19 cellular contexts compared by ENCODE assay signal in the genomic region with DNA sequence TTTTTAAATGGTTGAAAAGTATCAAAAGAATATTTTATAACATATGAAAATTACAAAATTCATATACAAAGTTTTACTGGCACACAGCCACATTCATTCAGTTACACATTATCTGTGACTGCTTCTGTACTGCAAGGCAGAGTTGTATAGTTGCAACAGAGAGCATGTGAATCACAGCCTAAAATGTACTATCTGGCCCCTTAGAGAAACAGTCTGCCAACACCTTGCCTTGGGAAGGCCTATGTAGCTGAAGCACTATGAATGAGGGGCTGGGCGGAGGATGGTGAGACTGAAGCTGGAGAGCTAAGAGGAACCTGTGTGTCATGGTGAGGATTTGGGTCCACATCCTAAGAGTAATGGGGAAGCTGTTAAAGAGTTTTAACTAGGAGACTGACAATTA. TPM values are rescaled to one million over a fixed set of nuclear protein-coding genes. Genes with fewer than 3 reads are reported as not detected.
DNase-seq lines count a peak whose midpoint lies in the region; ATAC-seq, FAIRE-seq and TF ChIP-seq lines count a peak whose summit lies in the region.
"Had no signal": no experiment of that assay in that cellular context is flagged by ENCODE, and none has a peak within 500 bp of the region (broad histone marks: within the 10 kb centered on the region; RNA-seq: fewer than 3 reads in every experiment).

No MANE protein-coding gene starts in this region.

- H3K36me3 ChIP-seq in GM23248 (ENCODE audit: low read depth) (no peaks in the 10 kb centered on the region), lung (ENCODE audit: control insufficient read depth in 2 of 2, insufficient read depth in 2 of 2, low read length in 2 of 2) (peaks cover 2 to 3% of the 10 kb centered on the region in 2 donors)
- H3K36me3 ChIP-seq: uterus had no signal

- CTCF ChIA-PET in RWPE1 (lab: Yijun Ruan, JAX): interaction anchor here (1.1 to 1.2 kb wide), 2 partner anchors 19 to 123 kb away, joined by 3 read pairs; no protein-coding TSS in a partner anchor

- DNase-seq in GM23248: peak; percentile 53
- DNase-seq in RWPE1 (ENCODE audit: low spot score): peak; percentile 15
- peak; percentile 31 to 40 for DNase-seq in erythroblast (lab: John Stamatoyannopoulos, UW)
- no peak for DNase-seq in lung (ENCODE audit: low spot score)
- no peak for DNase-seq in inferior parietal cortex (ENCODE audit: extremely low spot score)
- no peak for DNase-seq in pons (ENCODE audit: low spot score)
- no peak for DNase-seq in GM12892 (ENCODE audit: insufficient read length)
- DNase-seq: activated CD4-positive, alpha-beta memory T cell treated with anti-CD3 and anti-CD28 coated beads, Interleukin-2, amount 10 ng/mL, durations not matched to agents 7 days and 5 days; activated naive CD4-positive, alpha-beta T cell treated with anti-CD3 and anti-CD28 coated beads, Interleukin-2, amount 50 U/mL, for 16 hours; activated T-cell treated with anti-CD3 and anti-CD28 coated beads, Interleukin-2, amount 50 U/mL, for 4 hours; dermis blood vessel endothelial cell; NCI-H187; RPMI8226; stimulated activated CD4-positive, alpha-beta T cell treated with anti-CD3 and anti-CD28 coated beads, Interleukin-2, amount 100 ng/mL, for 48 hours; uterus had no signal

- FAIRE-seq in GM12892 (lab: Jason Lieb, UNC): no peak
- FAIRE-seq: H1, keratinocyte had no signal

- H3K27ac ChIP-seq in GM23248 (no peak overlapping the region), RWPE1 (no peak overlapping the region), lung (ENCODE audit: low read depth in 1 of 2, low read length in 1 of 2) (no peak overlapping the region)
- H3K27ac ChIP-seq: hepatocyte, uterus had no signal

- in situ Hi-C loops in GM23248 (cut with MboI): no loop called here

- H4K20me1 ChIP-seq in GM23248 (ENCODE audit: insufficient read depth): no peaks in the 10 kb centered on the region; the same call in none of the 2 replicates

- H3K4me3 ChIP-seq in GM23248 (no peak overlapping the region), lung (no peak overlapping the region)
- H3K4me3 ChIP-seq: hepatocyte, uterus had no signal

- WGBS in GM23248 (ENCODE audit: low coverage in 1 of 2, low lambda C conversion rate in 2 of 2, missing lambda C conversion rate in 2 of 2), 2 experiments: 93 to 100% methylated on average over 1 of the region's 1 CpG
- 95 to 96% methylated on average over 1 of the region's 1 CpG for WGBS in lung, 2 donors

- no peaks in the 10 kb centered on the region for H3K9me2 ChIP-seq in GM23248 (ENCODE audit: insufficient read depth)

- ATAC-seq in lung (ENCODE audit: insufficient read depth, low FRiP score) (peak; percentile 57), HG03135 (IDR thresholded peaks at IDR 0.05; ENCODE audit: unreplicated experiment) (no peak)
- ATAC-seq: activated T-cell treated with anti-CD3 and anti-CD28 coated beads, Interleukin-2, amount 50 U/mL, for 4 hours had no signal

- no peak overlapping the region for H2AFZ ChIP-seq in GM23248
- H2AFZ ChIP-seq: hepatocyte had no signal

- H3K4me2 ChIP-seq in GM23248 (ENCODE audit: unreplicated experiment): no peak overlapping the region
- H3K4me2 ChIP-seq: hepatocyte had no signal

- no peak for TF ChIP-seq POLR2A in erythroblast (IDR thresholded peaks at IDR 0.05; ENCODE audit: low read length)
- TF ChIP-seq POLR2A in GM12892 (IDR thresholded peaks at IDR 0.05; ENCODE audit: low read depth, low read length): no peak

- H3K4me1 ChIP-seq in GM23248 (ENCODE audit: insufficient read depth) (peaks cover 25% of the 10 kb centered on the region), lung (ENCODE audit: control insufficient read depth in 2 of 2, insufficient read depth in 2 of 2, low read length in 2 of 2) (peaks cover 0 to 2% of the 10 kb centered on the region in 2 donors)
- H3K4me1 ChIP-seq: uterus had no signal

- TF ChIP-seq CTCF in RWPE1 (conservative IDR thresholded peaks at IDR 0.05; ENCODE audit: low read depth) (no peak), lung (IDR thresholded peaks at IDR 0.05; ENCODE audit: control extremely low read depth, extremely low read depth) (no peak)

- POLR2A ChIA-PET in RWPE1 (lab: Yijun Ruan, JAX; ENCODE audit: low non-redundant PET): no interaction called here

- peaks cover 93% of the 10 kb centered on the region for H3K79me2 ChIP-seq in GM23248 (ENCODE audit: insufficient read depth)

- H3K27me3 ChIP-seq in GM23248 (replicated peaks; ENCODE audit: insufficient read depth) (no peaks in the 10 kb centered on the region), lung (ENCODE audit: control insufficient read depth, insufficient read depth) (no peaks in the 10 kb centered on the region)
- H3K27me3 ChIP-seq: hepatocyte, uterus had no signal

- H3K9me3 ChIP-seq in GM23248 (ENCODE audit: low read depth): no peaks in the 10 kb centered on the region
- H3K9me3 ChIP-seq in lung (ENCODE audit: control insufficient read depth in 2 of 2, insufficient read depth in 1 of 2, low read length in 1 of 2): peaks cover 0 to 5% of the 10 kb centered on the region in 2 donors
- H3K9me3 ChIP-seq: uterus had no signal

- no peak overlapping the region for H3K9ac ChIP-seq in GM23248

- H3F3A ChIP-seq in GM23248 (ENCODE audit: insufficient read depth): peaks cover 20% of the 10 kb centered on the region

RNA-seq across cellular contexts. Expression of a gene that starts 35.7 kb away (rescaled TPM):
- 19.7 and 20.1 TPM in 2 replicates for total RNA-seq in GM23248 (2014; rRNA removed; shearing (Covaris generic))
- polyA plus RNA-seq in GM23248 (2016; fragmentation: Nextera tagmentation; extraction: Ambion mirVana): 13.8 and 14.4 TPM in 2 replicates
- total RNA-seq in lung: 10 to 100 TPM; 27.5 to 32.0 TPM
- polyA plus RNA-seq in lung: 10 to 100 TPM in 1 of 2 donors, 1 to 10 TPM in 1; 3.7 to 11.0 TPM
- 7.2 TPM for polyA plus RNA-seq in GM12892 (2012; ENCODE audit: missing spikeins)

Comparison
In these comparisons a context has a peak if more than half of its experiments do, and no peak if none do; other contexts are left out.
1. DNase-seq: peak in GM23248 (single experiment), RWPE1 (single experiment) and erythroblast (2 of 2); none in lung (single experiment), inferior parietal cortex (single experiment), pons (single experiment) and GM12892 (single experiment).